Comparison of ENCODE assay signal across 1 cellular context in genomic region chr20:57527728-57528127, GRCh38.
TF ChIP-seq lines count a peak whose summit lies in the region.

No MANE protein-coding gene starts in this region.

TF ChIP-seq in HepG2, 621 proteins besides CTCF, POLR2A, EP300 and RAD21 (continued from another document and continues in another):
- TF ChIP-seq AHDC1 (CRISPR knock-in tag; IDR thresholded peaks at IDR 0.05; ENCODE audit: borderline replicate concordance) (peak; percentile 65; the same call in 1 of the 2 replicates), FOXK1 (CRISPR knock-in tag; IDR thresholded peaks at IDR 0.05; ENCODE audit: borderline replicate concordance, low read depth) (peak; percentile 59; the same call in 1 of the 2 replicates), NAIF1 (CRISPR knock-in tag; IDR thresholded peaks at IDR 0.05; ENCODE audit: borderline replicate concordance) (no peak), RXRB (CRISPR knock-in tag; IDR thresholded peaks at IDR 0.05; ENCODE audit: borderline replicate concordance) (peak; percentile 66), FOXP1 (IDR thresholded peaks at IDR 0.05) (no peak), FOXP1 (CRISPR knock-in tag; IDR thresholded peaks at IDR 0.05) (peak; percentile 84), FOXA3 (CRISPR knock-in tag; IDR thresholded peaks at IDR 0.05) (peak; percentile 88), ARID5B (CRISPR knock-in tag; IDR thresholded peaks at IDR 0.05) (peak; percentile 80), POGK (CRISPR knock-in tag; conservative IDR thresholded peaks at IDR 0.05) (0 out of 2 replicates have a peak, but pooled peaks have one; percentile 22), ATF7-NPFF (CRISPR knock-in tag; IDR thresholded peaks at IDR 0.05; ENCODE audit: low read depth) (no peak), THAP8 (CRISPR knock-in tag; IDR thresholded peaks at IDR 0.05; ENCODE audit: borderline replicate concordance) (no peak), BHLHE40 (IDR thresholded peaks at IDR 0.05; ENCODE audit: low read length) (0 out of 2 replicates have a peak, but pooled peaks have one; percentile 15), PHF20 (CRISPR knock-in tag; IDR thresholded peaks at IDR 0.05) (no peak; the same call in 1 of the 2 replicates), NFIC (IDR thresholded peaks at IDR 0.05; ENCODE audit: low read length) (peak; percentile 94), TRAFD1 (CRISPR knock-in tag; IDR thresholded peaks at IDR 0.05; ENCODE audit: borderline replicate concordance) (no peak), ZNF598 (CRISPR knock-in tag; IDR thresholded peaks at IDR 0.05; ENCODE audit: borderline replicate concordance) (no peak), ZMYM2 (CRISPR knock-in tag; IDR thresholded peaks at IDR 0.05) (no peak), SSRP1 (CRISPR knock-in tag; IDR thresholded peaks at IDR 0.05) (no peak), AFF4 (CRISPR knock-in tag; IDR thresholded peaks at IDR 0.05) (no peak), REL (CRISPR knock-in tag; conservative IDR thresholded peaks at IDR 0.05) (no peak), FOXJ3 (CRISPR knock-in tag; IDR thresholded peaks at IDR 0.05; ENCODE audit: borderline replicate concordance) (peak; percentile 68; the same call in 1 of the 2 replicates), CREB3 (CRISPR knock-in tag; IDR thresholded peaks at IDR 0.05) (no peak), ZNF3 (CRISPR knock-in tag; IDR thresholded peaks at IDR 0.05) (peak; percentile 23; the same call in 1 of the 2 replicates), STAT5B (CRISPR knock-in tag; IDR thresholded peaks at IDR 0.05) (no peak), RELA (CRISPR knock-in tag; IDR thresholded peaks at IDR 0.05) (no peak), REST (IDR thresholded peaks at IDR 0.05; ENCODE audit: borderline replicate concordance in 1 of 2, low read depth in 1 of 2, low read length in 2 of 2) (peak in 1 of 2 experiments; percentile 61; a peak in 1 of 4 replicates), THAP7 (CRISPR knock-in tag; IDR thresholded peaks at IDR 0.05) (no peak), ZNF556 (CRISPR knock-in tag; IDR thresholded peaks at IDR 0.05; ENCODE audit: borderline replicate concordance) (peak; percentile 24; the same call in 1 of the 2 replicates), NR1H2 (CRISPR knock-in tag; IDR thresholded peaks at IDR 0.05; ENCODE audit: borderline replicate concordance, low read depth) (no peak), HES4 (CRISPR knock-in tag; IDR thresholded peaks at IDR 0.05; ENCODE audit: borderline replicate concordance) (no peak), ZKSCAN5 (CRISPR knock-in tag; IDR thresholded peaks at IDR 0.05) (no peak)
